In the genomic region with DNA sequence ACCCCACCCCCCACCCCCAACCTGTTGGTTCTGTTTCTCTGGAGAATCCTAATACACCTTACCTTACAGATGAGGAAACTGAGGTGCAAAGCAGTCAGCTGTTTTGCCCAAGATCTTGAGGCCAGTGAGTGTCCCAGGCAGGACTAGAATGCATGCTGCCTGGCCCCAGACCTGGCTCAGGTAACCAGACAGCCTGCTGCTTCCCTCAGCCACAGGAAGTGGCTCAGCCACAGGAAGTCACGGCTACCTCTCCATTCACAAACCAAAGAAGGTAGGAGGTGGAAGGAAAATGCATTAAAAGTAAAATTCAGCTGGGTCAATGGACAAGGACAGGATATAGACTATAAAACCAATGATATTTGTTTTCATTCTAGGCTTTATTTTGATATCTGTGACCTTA, we compare ENCODE assay signal across 11 cellular contexts.
A peak's percentile ranks its signal among the peaks of the same experiment; 100 is the strongest.
DNase-seq lines count a peak whose midpoint lies in the region; ATAC-seq and TF ChIP-seq lines count a peak whose summit lies in the region.
"Had no signal": no experiment of that assay in that cellular context is flagged by ENCODE, and none has a peak within 500 bp of the region (broad histone marks: within the 10 kb centered on the region; RNA-seq: fewer than 3 reads in every experiment).

No MANE protein-coding gene starts in this region.

- POLR2A ChIA-PET in CD8-positive, alpha-beta T cell (lab: Charles Lee) = interaction anchor here (0.6 to 1.4 kb wide), 4 partner anchors 12 to 358 kb away, joined by 3 to 5 read pairs (median 3); no protein-coding TSS in a partner anchor
- POLR2A ChIA-PET in HEK293T (lab: Yijun Ruan, JAX) = no interaction called here

- H3K4me3 ChIP-seq in CD8-positive, alpha-beta T cell (ENCODE audit: low read depth, low read length) = no peak overlapping the region
- H3K4me3 ChIP-seq in MM.1S (ENCODE audit: low read length) (no peak overlapping the region), dorsolateral prefrontal cortex (no peak overlapping the region)
- H3K4me3 ChIP-seq: esophagus squamous epithelium had no signal

- H3K27me3 Mint-ChIP-seq in CD8-positive, alpha-beta T cell (ENCODE audit: low read depth) = peaks cover 2% of the 10 kb centered on the region
- H3K27me3 Mint-ChIP-seq in natural killer cell treated with Interleukin-12 subunit alpha and Interleukin-12 subunit beta and Interleukin-15 and Interleukin-18, amount 100 ng/mL, for 72 hours = peaks cover 11% of the 10 kb centered on the region in 2 donors

- intact Hi-C loops in CD8-positive, alpha-beta T cell (cut with DNase I, micrococcal nuclease) = loop anchor here in 1 of 2 experiments (1.0 kb wide), 1 partner anchor 29 kb away; no protein-coding TSS in a partner anchor
- intact Hi-C loops in dorsolateral prefrontal cortex (cut with DNase I) = no loop called here

- H3K36me3 ChIP-seq in CD8-positive, alpha-beta T cell (ENCODE audit: insufficient read depth, low read length) = no peaks in the 10 kb centered on the region
- no peaks in the 10 kb centered on the region for H3K36me3 ChIP-seq in MM.1S (replicated peaks; ENCODE audit: insufficient read depth, low read length)
- H3K36me3 ChIP-seq: BE2C, esophagus squamous epithelium had no signal

- peak; percentile 45 for ATAC-seq in CD8-positive, alpha-beta T cell
- ATAC-seq in natural killer cell treated with Interleukin-12 subunit alpha and Interleukin-12 subunit beta and Interleukin-15 and Interleukin-18, amount 100 ng/mL, for 72 hours = peak; percentile 63 to 64
- ATAC-seq in HG03095 (IDR thresholded peaks at IDR 0.05; ENCODE audit: unreplicated experiment) = no peak
- no peak for ATAC-seq in HG02798 (IDR thresholded peaks at IDR 0.05; ENCODE audit: poor library complexity, unreplicated experiment)

- H3K36me3 Mint-ChIP-seq in CD8-positive, alpha-beta T cell = no peaks in the 10 kb centered on the region
- H3K36me3 Mint-ChIP-seq in natural killer cell treated with Interleukin-12 subunit alpha and Interleukin-12 subunit beta and Interleukin-15 and Interleukin-18, amount 100 ng/mL, for 72 hours = no peaks in the 10 kb centered on the region

- H3K79me2 ChIP-seq in MM.1S (ENCODE audit: low read length) = no peaks in the 10 kb centered on the region

- peak overlapping the region; percentile 50 for H2AFZ ChIP-seq in MM.1S (ENCODE audit: low read length)

- H4K20me1 ChIP-seq in MM.1S (ENCODE audit: insufficient read depth, low read length) = no peaks in the 10 kb centered on the region

- peaks cover 53% of the 10 kb centered on the region for H3K4me1 Mint-ChIP-seq in CD8-positive, alpha-beta T cell (ENCODE audit: low read depth)
- H3K4me1 Mint-ChIP-seq in natural killer cell treated with Interleukin-12 subunit alpha and Interleukin-12 subunit beta and Interleukin-15 and Interleukin-18, amount 100 ng/mL, for 72 hours (ENCODE audit: low read depth in 2 of 2) = peaks cover 36 to 43% of the 10 kb centered on the region in 2 donors

- no peaks in the 10 kb centered on the region for H3K9me3 ChIP-seq in CD8-positive, alpha-beta T cell (ENCODE audit: low read length)
- no peaks in the 10 kb centered on the region for H3K9me3 ChIP-seq in MM.1S (replicated peaks; ENCODE audit: insufficient read depth, low read length)
- H3K9me3 ChIP-seq: BE2C, esophagus squamous epithelium had no signal

- peak overlapping the region; percentile 91 for H3K27ac Mint-ChIP-seq in CD8-positive, alpha-beta T cell
- H3K27ac Mint-ChIP-seq in natural killer cell treated with Interleukin-12 subunit alpha and Interleukin-12 subunit beta and Interleukin-15 and Interleukin-18, amount 100 ng/mL, for 72 hours = peak overlapping the region in 1 of 2 donors; percentile 73

- DNase-seq in CD8-positive, alpha-beta T cell = peak in 6 of 7 experiments; percentile 20 to 65 (median 44)
- DNase-seq in MM.1S (peak; percentile 61), activated T-helper 1 cell treated with Interleukin-2 at 50 U/mL for 16 hours (ENCODE audit: low read depth) (peak; percentile 18), HEK293T (ENCODE audit: extremely low spot score) (no peak), dorsolateral prefrontal cortex (no peak)
- DNase-seq in natural killer cell treated with Interleukin-12 subunit alpha and Interleukin-12 subunit beta and Interleukin-15 and Interleukin-18, amount 100 ng/mL, for 72 hours (ENCODE audit: low spot score) = no peak
- DNase-seq: BE2C, esophagus squamous epithelium, occipital lobe had no signal

- H3K4me3 Mint-ChIP-seq in CD8-positive, alpha-beta T cell = peak overlapping the region; percentile 73
- peak overlapping the region; percentile 65 for H3K4me3 Mint-ChIP-seq in natural killer cell treated with Interleukin-12 subunit alpha and Interleukin-12 subunit beta and Interleukin-15 and Interleukin-18, amount 100 ng/mL, for 72 hours

- H3K4me2 ChIP-seq in MM.1S (ENCODE audit: low read depth, low read length) = peak overlapping the region; percentile 80

- H3K27ac ChIP-seq in CD8-positive, alpha-beta T cell (ENCODE audit: low read depth, low read length) = no peak overlapping the region
- peak overlapping the region; percentile 84; the same call in 1 of the 2 replicates for H3K27ac ChIP-seq in MM.1S (ENCODE audit: low read length)
- H3K27ac ChIP-seq in dorsolateral prefrontal cortex = no peak overlapping the region
- H3K27ac ChIP-seq: esophagus squamous epithelium had no signal

- H3K9me3 Mint-ChIP-seq in CD8-positive, alpha-beta T cell = no peaks in the 10 kb centered on the region
- no peaks in the 10 kb centered on the region for H3K9me3 Mint-ChIP-seq in natural killer cell treated with Interleukin-12 subunit alpha and Interleukin-12 subunit beta and Interleukin-15 and Interleukin-18, amount 100 ng/mL, for 72 hours

- no peak overlapping the region; the same call in 1 of the 2 replicates for H3K9ac ChIP-seq in MM.1S (ENCODE audit: low read length)

- CTCF ChIA-PET in CD8-positive, alpha-beta T cell (lab: Charles Lee) = interaction anchor here (0.5 to 1.5 kb wide), 5 partner anchors 12 to 857 kb away, joined by 3 to 6 read pairs (median 3); no protein-coding TSS in a partner anchor
- CTCF ChIA-PET in HEK293T (lab: Yijun Ruan, JAX) = no interaction called here

- TF ChIP-seq CTCF in CD8-positive, alpha-beta T cell (IDR thresholded peaks at IDR 0.05) = no peak
- TF ChIP-seq CTCF in MM.1S (IDR thresholded peaks at IDR 0.05; ENCODE audit: low read length) (no peak), dorsolateral prefrontal cortex (IDR thresholded peaks at IDR 0.05 in 54 of 56, conservative IDR thresholded peaks at IDR 0.05 in 2 of 56; ENCODE audit: low read depth in 1 of 56, partially characterized antibody in 56 of 56) (no peak)

- no peaks in the 10 kb centered on the region for H3K27me3 ChIP-seq in CD8-positive, alpha-beta T cell (ENCODE audit: insufficient read depth, low read length)
- H3K27me3 ChIP-seq in MM.1S (replicated peaks; ENCODE audit: insufficient read depth, low read length) (no peaks in the 10 kb centered on the region), dorsolateral prefrontal cortex (peaks cover 0 to 42% (median 4%) of the 10 kb centered on the region in 45 donors)
- H3K27me3 ChIP-seq: BE2C had no signal

- no peaks in the 10 kb centered on the region for H3K9me2 ChIP-seq in MM.1S (replicated peaks; ENCODE audit: insufficient read depth, low read length)

- H3F3A ChIP-seq in MM.1S (ENCODE audit: insufficient read depth, low read length) = peaks cover 18% of the 10 kb centered on the region

- peaks cover 37% of the 10 kb centered on the region for H3K4me1 ChIP-seq in CD8-positive, alpha-beta T cell (ENCODE audit: insufficient read depth, low read length)
- peaks cover 39% of the 10 kb centered on the region for H3K4me1 ChIP-seq in MM.1S (ENCODE audit: low read length)

TF ChIP-seq in HEK293T, 16 proteins besides CTCF, POLR2A, EP300 and RAD21:
- TF ChIP-seq ZNF384 (IDR thresholded peaks at IDR 0.05) (no peak), FOXK2 (IDR thresholded peaks at IDR 0.05) (no peak), SP1 (IDR thresholded peaks at IDR 0.05) (no peak), NFRKB (IDR thresholded peaks at IDR 0.05) (no peak), TARDBP (IDR thresholded peaks at IDR 0.05) (no peak), ARNT (IDR thresholded peaks at IDR 0.05) (no peak), PKNOX1 (IDR thresholded peaks at IDR 0.05) (no peak), ELF4 (IDR thresholded peaks at IDR 0.05) (no peak), LEF1 (IDR thresholded peaks at IDR 0.05; ENCODE audit: borderline replicate concordance) (no peak), FOXM1 (IDR thresholded peaks at IDR 0.05; ENCODE audit: borderline replicate concordance) (no peak), CTBP1 (IDR thresholded peaks at IDR 0.05; ENCODE audit: borderline replicate concordance) (no peak), L3MBTL2 (conservative IDR thresholded peaks at IDR 0.05) (no peak), HDGF (IDR thresholded peaks at IDR 0.05; ENCODE audit: borderline replicate concordance) (no peak), FOXA1 (IDR thresholded peaks at IDR 0.05) (no peak), SUZ12 (IDR thresholded peaks at IDR 0.05) (no peak), BHLHE40 (IDR thresholded peaks at IDR 0.05; ENCODE audit: borderline replicate concordance) (no peak)

Comparison
In these comparisons a context has a peak if more than half of its experiments do, and no peak if none do; other contexts are left out.
1. ATAC-seq: peak in CD8-positive, alpha-beta T cell (single experiment) and natural killer cell treated with Interleukin-12 subunit alpha and Interleukin-12 subunit beta and Interleukin-15 and Interleukin-18, amount 100 ng/mL, for 72 hours (2 of 2); none in HG03095 (single experiment) and HG02798 (single experiment).
2. DNase-seq: peak in CD8-positive, alpha-beta T cell (6 of 7), MM.1S (single experiment) and activated T-helper 1 cell treated with Interleukin-2 at 50 U/mL for 16 hours (single experiment); none in natural killer cell treated with Interleukin-12 subunit alpha and Interleukin-12 subunit beta and Interleukin-15 and Interleukin-18, amount 100 ng/mL, for 72 hours (single experiment), HEK293T (single experiment) and dorsolateral prefrontal cortex (0 of 10).